8 cellular contexts compared by ENCODE assay signal in the genomic region with DNA sequence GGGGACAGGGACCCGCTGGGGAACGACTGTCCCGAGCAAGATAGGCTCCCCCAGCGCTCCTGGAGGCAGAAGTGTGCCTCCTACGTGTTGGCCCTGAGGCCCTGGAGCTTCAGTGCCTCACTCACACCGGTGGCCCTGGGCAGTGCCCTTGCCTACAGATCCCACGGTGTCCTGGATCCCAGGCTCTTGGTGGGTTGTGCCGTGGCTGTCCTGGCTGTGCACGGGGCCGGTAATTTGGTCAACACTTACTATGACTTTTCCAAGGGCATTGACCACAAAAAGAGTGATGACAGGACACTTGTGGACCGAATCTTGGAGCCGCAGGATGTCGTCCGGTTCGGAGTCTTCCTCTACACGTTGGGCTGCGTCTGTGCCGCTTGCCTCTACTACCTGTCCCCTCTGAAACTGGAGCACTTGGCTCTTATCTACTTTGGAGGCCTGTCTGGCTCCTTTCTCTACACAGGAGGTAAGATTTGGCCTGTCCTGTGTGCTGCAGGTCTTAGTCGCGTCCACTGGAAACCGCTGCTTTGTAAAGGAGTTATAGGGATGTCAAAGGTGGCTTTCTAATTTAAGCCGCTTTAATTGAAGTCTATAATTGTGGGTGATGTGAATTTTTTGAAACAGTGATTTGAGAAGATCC. TPM values are rescaled to one million over a fixed set of nuclear protein-coding genes. Genes with fewer than 3 reads are reported as not detected.
DNase-seq lines count a peak whose midpoint lies in the region; ATAC-seq and TF ChIP-seq lines count a peak whose summit lies in the region.

No MANE protein-coding gene starts in this region.

- H3K9ac ChIP-seq in SU-DHL-6 (ENCODE audit: low read length) = peak overlapping the region; percentile 81

- peaks cover 8% of the 10 kb centered on the region for H3K36me3 Mint-ChIP-seq in osteocyte (ENCODE audit: unreplicated experiment)

- H3K9me3 ChIP-seq in SU-DHL-6 (ENCODE audit: insufficient read depth, low read length) = no peaks in the 10 kb centered on the region

- H3K9me3 Mint-ChIP-seq in osteocyte (ENCODE audit: unreplicated experiment) = no peaks in the 10 kb centered on the region

- H3F3A ChIP-seq in SU-DHL-6 (ENCODE audit: insufficient read depth) = peaks cover 7% of the 10 kb centered on the region; the same call in 1 of the 2 replicates

- no peaks in the 10 kb centered on the region for H3K36me3 ChIP-seq in SU-DHL-6 (ENCODE audit: low read length)

- peak overlapping the region; percentile 80 for H3K4me2 ChIP-seq in SU-DHL-6 (ENCODE audit: low read depth, low read length, poor library complexity, severe bottlenecking)

- peak overlapping the region; percentile 87 for H3K4me3 ChIP-seq in SU-DHL-6 (ENCODE audit: insufficient read depth, low read length, poor library complexity, severe bottlenecking)

- H2AFZ ChIP-seq in SU-DHL-6 (ENCODE audit: low read depth, low read length, severe bottlenecking) = peak overlapping the region; percentile 69

- H3K9me2 ChIP-seq in SU-DHL-6 (replicated peaks; ENCODE audit: insufficient read depth, low read length) = no peaks in the 10 kb centered on the region

- H3K4me1 Mint-ChIP-seq in osteocyte (ENCODE audit: unreplicated experiment) = peaks cover 24% of the 10 kb centered on the region

- peaks cover 35% of the 10 kb centered on the region for H3K79me2 ChIP-seq in SU-DHL-6 (ENCODE audit: insufficient read depth, low read length)

- ATAC-seq in GM18519 (IDR thresholded peaks at IDR 0.05; ENCODE audit: low FRiP score, unreplicated experiment) = peak; percentile 8
- ATAC-seq in HG02678 (IDR thresholded peaks at IDR 0.05; ENCODE audit: unreplicated experiment) = peak; percentile 26
- ATAC-seq in esophagus mucosa = peak; percentile 44

- H3K27ac ChIP-seq in SU-DHL-6 (ENCODE audit: low read depth, low read length) = peak overlapping the region; percentile 74

- H3K4me3 Mint-ChIP-seq in osteocyte (ENCODE audit: unreplicated experiment) = peak overlapping the region; percentile 88

- H3K27me3 Mint-ChIP-seq in osteocyte (ENCODE audit: unreplicated experiment) = no peaks in the 10 kb centered on the region

- TF ChIP-seq CTCF in SU-DHL-6 (IDR thresholded peaks at IDR 0.05; ENCODE audit: insufficient read depth, low read length, poor library complexity, severe bottlenecking) (no peak), osteocyte (IDR thresholded peaks at IDR 0.05) (no peak)

- H3K27me3 ChIP-seq in SU-DHL-6 (ENCODE audit: low read length) = no peaks in the 10 kb centered on the region

- no peaks in the 10 kb centered on the region for H4K20me1 ChIP-seq in SU-DHL-6 (ENCODE audit: low read depth, low read length)

- DNase-seq in osteocyte (ENCODE audit: extremely low spot score, unreplicated experiment) = no peak
- DNase-seq in NCI-H2081 (lab: John Stamatoyannopoulos, UW) = no peak
- DNase-seq in HCEC 1CT = no peak
- no peak for DNase-seq in stimulated activated naive CD4-positive, alpha-beta T cell treated with Interleukin-2 at 50 U/mL for 16 hours (lab: John Stamatoyannopoulos, UW)

- H3K27ac Mint-ChIP-seq in osteocyte (ENCODE audit: unreplicated experiment) = peak overlapping the region; percentile 92

RNA-seq across cellular contexts. Expression of a gene that starts 0.7 kb away (rescaled TPM):
- total RNA-seq in esophagus mucosa (7.6 TPM), osteocyte (19.0 and 21.2 TPM in 2 replicates)

RNA-seq across cellular contexts. Expression of a gene that starts 11.4 kb away (rescaled TPM):
- total RNA-seq in esophagus mucosa = 24.0 TPM
- total RNA-seq in osteocyte = 40.5 and 42.1 TPM in 2 replicates
